In genomic region chr1:35894183-35894582, GRCh38 we compare ENCODE assay signal across 9 cellular contexts. TPM values are rescaled to one million over a fixed set of nuclear protein-coding genes. Genes with fewer than 3 reads are reported as not detected.
DNase-seq lines count a peak whose midpoint lies in the region; ATAC-seq and TF ChIP-seq lines count a peak whose summit lies in the region.
"Had no signal": no experiment of that assay in that cellular context is flagged by ENCODE, and none has a peak within 500 bp of the region (broad histone marks: within the 10 kb centered on the region; RNA-seq: fewer than 3 reads in every experiment).

No MANE protein-coding gene starts in this region.

- H3K9me3 ChIP-seq in OCI-LY7 (ENCODE audit: low read length) (no peaks in the 10 kb centered on the region), heart right ventricle (no peaks in the 10 kb centered on the region)

- H4K20me1 ChIP-seq in OCI-LY7 (ENCODE audit: insufficient read depth, low read length) = no peaks in the 10 kb centered on the region

- no peak overlapping the region for H3K27ac ChIP-seq in OCI-LY7 (ENCODE audit: low read depth, low read length, poor library complexity, severe bottlenecking)
- H3K27ac ChIP-seq in heart right ventricle = peak overlapping the region in 4 of 10 donors; percentile 12 to 80 (median 36)

- H2AFZ ChIP-seq in OCI-LY7 (ENCODE audit: low read length) = no peak overlapping the region

- H3K4me3 ChIP-seq in OCI-LY7 (ENCODE audit: low read depth, low read length, poor library complexity, severe bottlenecking) (no peak overlapping the region), heart right ventricle (no peak overlapping the region)

- TF ChIP-seq CTCF in OCI-LY7 (conservative IDR thresholded peaks at IDR 0.05; ENCODE audit: low read length) (no peak), heart right ventricle (IDR thresholded peaks at IDR 0.05) (no peak)

- intact Hi-C loops in OCI-LY7 (cut with micrococcal nuclease; ENCODE audit: unreplicated experiment) (no loop called here), heart right ventricle (cut with DNase I) (no loop called here)

- peaks cover 6% of the 10 kb centered on the region for H3K4me1 ChIP-seq in OCI-LY7 (ENCODE audit: insufficient read depth, low read length, poor library complexity, severe bottlenecking)
- peaks cover 0 to 25% (median 15%) of the 10 kb centered on the region in 9 donors for H3K4me1 ChIP-seq in heart right ventricle

- POLR2A ChIA-PET in OCI-LY7 (lab: Charles Lee) = no interaction called here

- H3K4me2 ChIP-seq in OCI-LY7 (ENCODE audit: low read length) = no peak overlapping the region

- ATAC-seq in GM21723 (IDR thresholded peaks at IDR 0.05; ENCODE audit: unreplicated experiment) = peak; percentile 70
- peak; percentile 38 to 92 (median 72) for ATAC-seq in heart right ventricle

- CTCF ChIA-PET in OCI-LY7 (lab: Charles Lee; ENCODE audit: unreplicated experiment) = no interaction called here

- DNase-seq in Ammon's horn (ENCODE audit: low spot score) = peak; percentile 63
- peak; percentile 15 for DNase-seq in OCI-LY7 (ENCODE audit: low spot score)
- peak in 1 of 2 donors; percentile 20 for DNase-seq in heart right ventricle
- DNase-seq in NCI-H2029 treated with DMSO at 0.1 percent for 48 hours (lab: John Stamatoyannopoulos, UW) = no peak
- DNase-seq in KG1 (lab: John Stamatoyannopoulos, UW) = no peak
- no peak for DNase-seq in epidermal melanocyte (ENCODE audit: insufficient read length, low spot score)
- no peak for DNase-seq in NCI-H524 treated with DMSO at 0.1 percent for 48 hours (lab: John Stamatoyannopoulos, UW)
- DNase-seq: NCI-H524 had no signal

- no TSS peak for BruUV-seq in OCI-LY7 (replicated peaks; lab: Mats Ljungman, UMichigan)

- peaks cover 69% of the 10 kb centered on the region for H3K36me3 ChIP-seq in OCI-LY7 (ENCODE audit: insufficient read depth, low read length)
- peaks cover 0 to 100% (median 45%) of the 10 kb centered on the region in 9 donors for H3K36me3 ChIP-seq in heart right ventricle

- H3K27me3 ChIP-seq in heart right ventricle = no peaks in the 10 kb centered on the region

- no peaks in the 10 kb centered on the region for H3K9me2 ChIP-seq in OCI-LY7 (ENCODE audit: insufficient read depth, low read length)

- H3K79me2 ChIP-seq in OCI-LY7 (ENCODE audit: insufficient read depth, low read depth, low read length) = no peaks in the 10 kb centered on the region

- 61 to 67% methylated on average over 6 of the region's 6 CpGs for WGBS in heart right ventricle, 2 donors

RNA-seq across cellular contexts. Expression of gene AGO1, which starts 11.2 kb away (rescaled TPM):
- 5.8 and 8.1 TPM in 2 replicates for total RNA-seq in OCI-LY7 (2014; rRNA removed; shearing (Covaris generic))
- total RNA-seq in OCI-LY7 (2022) (20.6 and 20.9 TPM in 2 replicates), heart right ventricle (10 to 100 TPM; 19.5 to 26.5 (median 22.5) TPM)
- 1 to 10 TPM; 1.9 to 3.1 TPM for polyA plus RNA-seq in heart right ventricle

RNA-seq across cellular contexts. Expression of gene AGO3, which starts 36.7 kb away (rescaled TPM):
- 22.5 and 25.1 TPM in 2 replicates for total RNA-seq in OCI-LY7 (2014; rRNA removed; shearing (Covaris generic))
- 38.4 and 42.0 TPM in 2 replicates for total RNA-seq in OCI-LY7 (2022)
- 10 to 100 TPM; 12.3 to 20.7 (median 15.1) TPM for total RNA-seq in heart right ventricle
- 1 to 10 TPM; 2.2 to 3.4 TPM for polyA plus RNA-seq in heart right ventricle

Comparison
In these comparisons a context has a peak if more than half of its experiments do, and no peak if none do; other contexts are left out.
1. DNase-seq: peak in Ammon's horn (single experiment) and OCI-LY7 (single experiment); none in NCI-H2029 treated with DMSO at 0.1 percent for 48 hours (single experiment), KG1 (single experiment), epidermal melanocyte (single experiment) and NCI-H524 treated with DMSO at 0.1 percent for 48 hours (single experiment).